ENCODE assay signal across 1 cellular context in the genomic region with DNA sequence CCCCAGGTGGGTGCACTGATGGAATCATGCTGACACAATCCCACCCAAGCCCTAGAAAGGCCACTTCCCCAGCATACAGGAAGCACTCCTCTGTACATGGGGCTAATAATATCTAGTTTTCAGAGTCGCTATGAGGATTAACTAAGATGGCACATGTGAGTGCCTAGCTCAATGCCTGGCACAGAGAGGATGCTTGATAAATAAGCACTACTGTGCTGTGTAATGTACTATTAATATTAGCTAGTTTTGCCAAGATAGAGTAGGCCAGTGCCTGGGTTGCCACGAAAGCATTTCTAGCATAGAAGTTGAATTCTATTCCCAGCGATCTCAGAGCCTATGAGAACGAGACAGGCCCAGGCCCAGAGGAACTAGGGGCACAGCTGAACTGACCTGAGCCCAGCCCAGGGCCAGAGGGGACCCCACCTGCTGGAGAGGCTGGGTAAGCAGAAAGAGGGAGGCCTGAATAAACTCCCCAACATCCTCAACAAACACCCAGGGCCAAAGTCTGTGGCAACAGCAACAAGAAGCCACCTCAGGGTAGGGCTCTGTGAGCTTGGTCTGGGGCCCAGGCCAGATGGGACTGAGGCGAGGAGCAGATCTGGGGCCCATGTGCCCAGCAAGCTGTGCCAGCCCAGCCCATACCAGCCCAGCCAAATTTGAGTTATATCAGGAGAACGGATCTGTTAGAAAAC.
TF ChIP-seq lines count a peak whose summit lies in the region.

No MANE protein-coding gene starts in this region.

TF ChIP-seq in HepG2, 621 proteins besides CTCF, POLR2A, EP300 and RAD21 (continued from another document and continues in another):
- TF ChIP-seq KDM2A (CRISPR knock-in tag; IDR thresholded peaks at IDR 0.05; ENCODE audit: borderline replicate concordance, low read depth) (no peak), ZKSCAN5 (CRISPR knock-in tag; IDR thresholded peaks at IDR 0.05) (0 out of 2 replicates have a peak, but pooled peaks have one; percentile 10), ZNF468 (CRISPR knock-in tag; IDR thresholded peaks at IDR 0.05) (no peak), ZNF768 (CRISPR knock-in tag; IDR thresholded peaks at IDR 0.05) (peak; percentile 14; the same call in 1 of the 2 replicates), SRSF1 (optimal IDR thresholded peaks at IDR 0.05; ENCODE audit: low read depth, low read length) (no peak), ZMYM4 (CRISPR knock-in tag; IDR thresholded peaks at IDR 0.05) (0 out of 2 replicates have a peak, but pooled peaks have one; percentile 29), PHF21A (CRISPR knock-in tag; IDR thresholded peaks at IDR 0.05) (peak; percentile 43; the same call in 1 of the 2 replicates), ZNF839 (CRISPR knock-in tag; IDR thresholded peaks at IDR 0.05; ENCODE audit: borderline replicate concordance) (no peak), MTA3 (CRISPR knock-in tag; IDR thresholded peaks at IDR 0.05) (no peak), ZBTB8A (CRISPR knock-in tag; IDR thresholded peaks at IDR 0.05; ENCODE audit: borderline replicate concordance, low read depth) (no peak), ZNF737 (CRISPR knock-in tag; IDR thresholded peaks at IDR 0.05; ENCODE audit: borderline replicate concordance) (no peak), ZFX (CRISPR knock-in tag; IDR thresholded peaks at IDR 0.05; ENCODE audit: low read depth) (peak; percentile 38; the same call in 1 of the 2 replicates), PAX8 (CRISPR knock-in tag; IDR thresholded peaks at IDR 0.05; ENCODE audit: borderline replicate concordance) (no peak), HNF4A (CRISPR knock-in tag; IDR thresholded peaks at IDR 0.05) (peak; percentile 68; the same call in 1 of the 2 replicates), CENPT (CRISPR knock-in tag; IDR thresholded peaks at IDR 0.05; ENCODE audit: low read depth) (no peak), U2AF2 (IDR thresholded peaks at IDR 0.05; ENCODE audit: low read depth, low read length) (no peak), JUN (CRISPR knock-in tag; IDR thresholded peaks at IDR 0.05) (no peak), NBN (conservative IDR thresholded peaks at IDR 0.05) (no peak), RARA (CRISPR knock-in tag; IDR thresholded peaks at IDR 0.05) (no peak), ELF4 (CRISPR knock-in tag; IDR thresholded peaks at IDR 0.05; ENCODE audit: borderline replicate concordance) (no peak), ZNF713 (CRISPR knock-in tag; IDR thresholded peaks at IDR 0.05) (no peak), FOXO1 (CRISPR knock-in tag; IDR thresholded peaks at IDR 0.05) (peak; percentile 63; the same call in 1 of the 2 replicates), MED8 (CRISPR knock-in tag; IDR thresholded peaks at IDR 0.05; ENCODE audit: insufficient replicate concordance) (no peak), ZBTB20 (CRISPR knock-in tag; IDR thresholded peaks at IDR 0.05; ENCODE audit: borderline replicate concordance, low read depth) (no peak), NFKB2 (CRISPR knock-in tag; IDR thresholded peaks at IDR 0.05; ENCODE audit: borderline replicate concordance) (0 out of 2 replicates have a peak, but pooled peaks have one; percentile 43), HOXA5 (CRISPR knock-in tag; IDR thresholded peaks at IDR 0.05) (no peak), GATA4 (IDR thresholded peaks at IDR 0.05; ENCODE audit: borderline replicate concordance, low read depth) (no peak), ISX (CRISPR knock-in tag; conservative IDR thresholded peaks at IDR 0.05) (no peak), ZNF841 (CRISPR knock-in tag; IDR thresholded peaks at IDR 0.05; ENCODE audit: borderline replicate concordance) (no peak), ZNF790 (CRISPR knock-in tag; IDR thresholded peaks at IDR 0.05; ENCODE audit: borderline replicate concordance) (no peak)
- TF ChIP-seq, protein P1, sequence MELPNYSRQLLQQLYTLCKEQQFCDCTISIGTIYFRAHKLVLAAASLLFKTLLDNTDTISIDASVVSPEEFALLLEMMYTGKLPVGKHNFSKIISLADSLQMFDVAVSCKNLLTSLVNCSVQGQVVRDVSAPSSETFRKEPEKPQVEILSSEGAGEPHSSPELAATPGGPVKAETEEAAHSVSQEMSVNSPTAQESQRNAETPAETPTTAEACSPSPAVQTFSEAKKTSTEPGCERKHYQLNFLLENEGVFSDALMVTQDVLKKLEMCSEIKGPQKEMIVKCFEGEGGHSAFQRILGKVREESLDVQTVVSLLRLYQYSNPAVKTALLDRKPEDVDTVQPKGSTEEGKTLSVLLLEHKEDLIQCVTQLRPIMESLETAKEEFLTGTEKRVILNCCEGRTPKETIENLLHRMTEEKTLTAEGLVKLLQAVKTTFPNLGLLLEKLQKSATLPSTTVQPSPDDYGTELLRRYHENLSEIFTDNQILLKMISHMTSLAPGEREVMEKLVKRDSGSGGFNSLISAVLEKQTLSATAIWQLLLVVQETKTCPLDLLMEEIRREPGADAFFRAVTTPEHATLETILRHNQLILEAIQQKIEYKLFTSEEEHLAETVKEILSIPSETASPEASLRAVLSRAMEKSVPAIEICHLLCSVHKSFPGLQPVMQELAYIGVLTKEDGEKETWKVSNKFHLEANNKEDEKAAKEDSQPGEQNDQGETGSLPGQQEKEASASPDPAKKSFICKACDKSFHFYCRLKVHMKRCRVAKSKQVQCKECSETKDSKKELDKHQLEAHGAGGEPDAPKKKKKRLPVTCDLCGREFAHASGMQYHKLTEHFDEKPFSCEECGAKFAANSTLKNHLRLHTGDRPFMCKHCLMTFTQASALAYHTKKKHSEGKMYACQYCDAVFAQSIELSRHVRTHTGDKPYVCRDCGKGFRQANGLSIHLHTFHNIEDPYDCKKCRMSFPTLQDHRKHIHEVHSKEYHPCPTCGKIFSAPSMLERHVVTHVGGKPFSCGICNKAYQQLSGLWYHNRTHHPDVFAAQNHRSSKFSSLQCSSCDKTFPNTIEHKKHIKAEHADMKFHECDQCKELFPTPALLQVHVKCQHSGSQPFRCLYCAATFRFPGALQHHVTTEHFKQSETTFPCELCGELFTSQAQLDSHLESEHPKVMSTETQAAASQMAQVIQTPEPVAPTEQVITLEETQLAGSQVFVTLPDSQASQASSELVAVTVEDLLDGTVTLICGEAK (IDR thresholded peaks at IDR 0.05): no peak
- TF ChIP-seq, protein P1 (CRISPR knock-in tag; IDR thresholded peaks at IDR 0.05): no peak
- TF ChIP-seq, protein P2, sequence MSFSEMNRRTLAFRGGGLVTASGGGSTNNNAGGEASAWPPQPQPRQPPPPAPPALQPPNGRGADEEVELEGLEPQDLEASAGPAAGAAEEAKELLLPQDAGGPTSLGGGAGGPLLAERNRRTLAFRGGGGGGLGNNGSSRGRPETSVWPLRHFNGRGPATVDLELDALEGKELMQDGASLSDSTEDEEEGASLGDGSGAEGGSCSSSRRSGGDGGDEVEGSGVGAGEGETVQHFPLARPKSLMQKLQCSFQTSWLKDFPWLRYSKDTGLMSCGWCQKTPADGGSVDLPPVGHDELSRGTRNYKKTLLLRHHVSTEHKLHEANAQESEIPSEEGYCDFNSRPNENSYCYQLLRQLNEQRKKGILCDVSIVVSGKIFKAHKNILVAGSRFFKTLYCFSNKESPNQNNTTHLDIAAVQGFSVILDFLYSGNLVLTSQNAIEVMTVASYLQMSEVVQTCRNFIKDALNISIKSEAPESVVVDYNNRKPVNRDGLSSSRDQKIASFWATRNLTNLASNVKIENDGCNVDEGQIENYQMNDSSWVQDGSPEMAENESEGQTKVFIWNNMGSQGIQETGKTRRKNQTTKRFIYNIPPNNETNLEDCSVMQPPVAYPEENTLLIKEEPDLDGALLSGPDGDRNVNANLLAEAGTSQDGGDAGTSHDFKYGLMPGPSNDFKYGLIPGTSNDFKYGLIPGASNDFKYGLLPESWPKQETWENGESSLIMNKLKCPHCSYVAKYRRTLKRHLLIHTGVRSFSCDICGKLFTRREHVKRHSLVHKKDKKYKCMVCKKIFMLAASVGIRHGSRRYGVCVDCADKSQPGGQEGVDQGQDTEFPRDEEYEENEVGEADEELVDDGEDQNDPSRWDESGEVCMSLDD (CRISPR knock-in tag; IDR thresholded peaks at IDR 0.05; ENCODE audit: borderline replicate concordance): peak; percentile 82
- TF ChIP-seq, protein P3, sequence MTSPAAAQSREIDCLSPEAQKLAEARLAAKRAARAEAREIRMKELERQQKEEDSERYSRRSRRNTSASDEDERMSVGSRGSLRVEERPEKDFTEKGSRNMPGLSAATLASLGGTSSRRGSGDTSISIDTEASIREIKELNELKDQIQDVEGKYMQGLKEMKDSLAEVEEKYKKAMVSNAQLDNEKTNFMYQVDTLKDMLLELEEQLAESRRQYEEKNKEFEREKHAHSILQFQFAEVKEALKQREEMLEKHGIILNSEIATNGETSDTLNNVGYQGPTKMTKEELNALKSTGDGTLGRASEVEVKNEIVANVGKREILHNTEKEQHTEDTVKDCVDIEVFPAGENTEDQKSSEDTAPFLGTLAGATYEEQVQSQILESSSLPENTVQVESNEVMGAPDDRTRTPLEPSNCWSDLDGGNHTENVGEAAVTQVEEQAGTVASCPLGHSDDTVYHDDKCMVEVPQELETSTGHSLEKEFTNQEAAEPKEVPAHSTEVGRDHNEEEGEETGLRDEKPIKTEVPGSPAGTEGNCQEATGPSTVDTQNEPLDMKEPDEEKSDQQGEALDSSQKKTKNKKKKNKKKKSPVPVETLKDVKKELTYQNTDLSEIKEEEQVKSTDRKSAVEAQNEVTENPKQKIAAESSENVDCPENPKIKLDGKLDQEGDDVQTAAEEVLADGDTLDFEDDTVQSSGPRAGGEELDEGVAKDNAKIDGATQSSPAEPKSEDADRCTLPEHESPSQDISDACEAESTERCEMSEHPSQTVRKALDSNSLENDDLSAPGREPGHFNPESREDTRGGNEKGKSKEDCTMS (CRISPR knock-in tag; conservative IDR thresholded peaks at IDR 0.05): no peak
- TF ChIP-seq, protein P4, sequence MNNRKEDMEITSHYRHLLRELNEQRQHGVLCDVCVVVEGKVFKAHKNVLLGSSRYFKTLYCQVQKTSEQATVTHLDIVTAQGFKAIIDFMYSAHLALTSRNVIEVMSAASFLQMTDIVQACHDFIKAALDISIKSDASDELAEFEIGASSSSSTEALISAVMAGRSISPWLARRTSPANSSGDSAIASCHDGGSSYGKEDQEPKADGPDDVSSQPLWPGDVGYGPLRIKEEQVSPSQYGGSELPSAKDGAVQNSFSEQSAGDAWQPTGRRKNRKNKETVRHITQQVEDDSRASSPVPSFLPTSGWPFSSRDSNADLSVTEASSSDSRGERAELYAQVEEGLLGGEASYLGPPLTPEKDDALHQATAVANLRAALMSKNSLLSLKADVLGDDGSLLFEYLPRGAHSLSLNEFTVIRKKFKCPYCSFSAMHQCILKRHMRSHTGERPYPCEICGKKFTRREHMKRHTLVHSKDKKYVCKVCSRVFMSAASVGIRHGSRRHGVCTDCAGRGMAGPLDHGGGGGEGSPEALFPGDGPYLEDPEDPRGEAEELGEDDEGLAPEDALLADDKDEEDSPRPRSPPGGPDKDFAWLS (CRISPR knock-in tag; IDR thresholded peaks at IDR 0.05; ENCODE audit: borderline replicate concordance): no peak
- TF ChIP-seq, protein P5, sequence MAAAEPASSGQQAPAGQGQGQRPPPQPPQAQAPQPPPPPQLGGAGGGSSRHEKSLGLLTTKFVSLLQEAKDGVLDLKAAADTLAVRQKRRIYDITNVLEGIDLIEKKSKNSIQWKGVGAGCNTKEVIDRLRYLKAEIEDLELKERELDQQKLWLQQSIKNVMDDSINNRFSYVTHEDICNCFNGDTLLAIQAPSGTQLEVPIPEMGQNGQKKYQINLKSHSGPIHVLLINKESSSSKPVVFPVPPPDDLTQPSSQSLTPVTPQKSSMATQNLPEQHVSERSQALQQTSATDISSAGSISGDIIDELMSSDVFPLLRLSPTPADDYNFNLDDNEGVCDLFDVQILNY (CRISPR knock-in tag; conservative IDR thresholded peaks at IDR 0.05): no peak
- TF ChIP-seq, protein P6, sequence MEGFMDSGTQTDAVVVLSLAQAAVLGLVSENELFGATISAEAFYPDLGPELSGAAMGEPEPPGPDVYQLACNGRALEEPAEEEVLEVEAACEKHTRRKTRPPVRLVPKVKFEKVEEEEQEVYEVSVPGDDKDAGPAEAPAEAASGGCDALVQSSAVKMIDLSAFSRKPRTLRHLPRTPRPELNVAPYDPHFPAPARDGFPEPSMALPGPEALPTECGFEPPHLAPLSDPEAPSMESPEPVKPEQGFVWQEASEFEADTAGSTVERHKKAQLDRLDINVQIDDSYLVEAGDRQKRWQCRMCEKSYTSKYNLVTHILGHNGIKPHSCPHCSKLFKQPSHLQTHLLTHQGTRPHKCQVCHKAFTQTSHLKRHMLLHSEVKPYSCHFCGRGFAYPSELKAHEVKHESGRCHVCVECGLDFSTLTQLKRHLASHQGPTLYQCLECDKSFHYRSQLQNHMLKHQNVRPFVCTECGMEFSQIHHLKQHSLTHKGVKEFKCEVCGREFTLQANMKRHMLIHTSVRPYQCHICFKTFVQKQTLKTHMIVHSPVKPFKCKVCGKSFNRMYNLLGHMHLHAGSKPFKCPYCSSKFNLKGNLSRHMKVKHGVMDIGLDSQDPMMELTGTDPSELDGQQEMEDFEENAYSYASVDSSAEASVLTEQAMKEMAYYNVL (CRISPR knock-in tag; IDR thresholded peaks at IDR 0.05; ENCODE audit: borderline replicate concordance): peak; percentile 3; the same call in 1 of the 2 replicates
- TF ChIP-seq, protein P7, sequence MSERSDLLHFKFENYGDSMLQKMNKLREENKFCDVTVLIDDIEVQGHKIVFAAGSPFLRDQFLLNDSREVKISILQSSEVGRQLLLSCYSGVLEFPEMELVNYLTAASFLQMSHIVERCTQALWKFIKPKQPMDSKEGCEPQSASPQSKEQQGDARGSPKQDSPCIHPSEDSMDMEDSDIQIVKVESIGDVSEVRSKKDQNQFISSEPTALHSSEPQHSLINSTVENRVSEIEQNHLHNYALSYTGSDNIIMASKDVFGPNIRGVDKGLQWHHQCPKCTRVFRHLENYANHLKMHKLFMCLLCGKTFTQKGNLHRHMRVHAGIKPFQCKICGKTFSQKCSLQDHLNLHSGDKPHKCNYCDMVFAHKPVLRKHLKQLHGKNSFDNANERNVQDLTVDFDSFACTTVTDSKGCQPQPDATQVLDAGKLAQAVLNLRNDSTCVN (CRISPR knock-in tag; IDR thresholded peaks at IDR 0.05; ENCODE audit: borderline replicate concordance): no peak
